In the genomic region with DNA sequence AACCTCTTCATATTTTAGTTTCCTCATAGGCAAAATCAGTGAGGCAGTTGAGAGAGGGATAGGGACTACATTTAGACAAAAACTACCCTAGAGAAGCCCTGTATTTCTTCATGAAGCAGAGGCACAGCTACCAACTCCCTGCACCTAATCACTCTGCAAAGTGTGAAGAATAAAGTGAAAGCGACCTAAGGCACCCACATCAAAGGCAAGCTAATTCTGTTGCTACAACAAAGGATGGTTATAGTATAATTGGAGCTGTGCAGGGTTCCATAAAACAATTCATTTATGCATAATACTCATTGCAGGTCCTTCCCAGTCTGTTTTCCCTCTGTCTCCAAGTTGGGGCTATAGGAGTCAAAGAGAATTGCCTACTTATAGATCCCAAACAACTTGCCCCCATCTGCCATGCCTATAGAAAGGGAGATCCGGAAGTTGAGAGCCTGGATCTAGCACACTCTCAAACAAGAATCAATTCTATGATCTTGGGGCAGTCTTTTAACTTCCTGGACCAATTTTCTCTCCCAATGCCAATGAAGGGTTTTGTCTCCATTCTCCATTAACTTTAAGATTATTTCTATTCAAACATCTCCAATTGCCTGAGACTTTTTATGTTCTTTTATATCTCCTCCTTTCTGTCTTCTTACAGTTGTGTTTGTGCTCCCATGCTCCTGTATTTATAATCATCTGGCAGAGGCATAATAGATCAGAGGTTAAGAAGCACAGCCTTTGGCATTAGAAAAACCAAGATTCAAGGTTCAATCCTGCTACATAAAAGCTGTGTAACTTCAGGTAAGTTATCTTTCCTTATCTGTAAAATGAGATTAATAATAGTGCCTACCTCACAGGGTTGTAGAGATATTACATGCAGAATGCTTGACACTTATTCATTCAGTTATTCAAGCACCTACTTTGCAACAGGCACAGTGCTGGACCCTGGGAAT, we compare ENCODE assay signal across 18 cellular contexts. TPM values are rescaled to one million over a fixed set of nuclear protein-coding genes. Genes with fewer than 3 reads are reported as not detected.
A peak's percentile ranks its signal among the peaks of the same experiment; 100 is the strongest.
DNase-seq lines count a peak whose midpoint lies in the region; ATAC-seq and TF ChIP-seq lines count a peak whose summit lies in the region.
"Had no signal": no experiment of that assay in that cellular context is flagged by ENCODE, and none has a peak within 500 bp of the region (broad histone marks: within the 10 kb centered on the region; RNA-seq: fewer than 3 reads in every experiment).

No MANE protein-coding gene starts in this region.

- H3K27me3 Mint-ChIP-seq in activated T-helper 2 cell treated with anti-CD3 and anti-CD28 coated beads, Interferon-gamma antibody, Interleukin-2, Interleukin-4, amounts not matched to agents 10 μg/mL and 5 μg/mL and 100 μg/mL, durations not matched to agents 14 hours and 24 hours and 36 hours (ENCODE audit: low read depth) = peaks cover 4% of the 10 kb centered on the region

- CTCF ChIA-PET in PC-3 (lab: Charles Lee) = no interaction called here

- H3K9me2 ChIP-seq in PC-3 (replicated peaks; ENCODE audit: low read length) = no peaks in the 10 kb centered on the region

- no peak overlapping the region for H3K4me3 Mint-ChIP-seq in activated T-helper 2 cell treated with anti-CD3 and anti-CD28 coated beads, Interferon-gamma antibody, Interleukin-2, Interleukin-4, amounts not matched to agents 10 μg/mL and 5 μg/mL and 100 μg/mL, durations not matched to agents 14 hours and 24 hours and 36 hours (ENCODE audit: low read depth)

- ATAC-seq in heart right ventricle (no peak), Right ventricle myocardium superior (ENCODE audit: poor library complexity) (no peak), PC-3 (no peak)
- peak; percentile 73 for ATAC-seq in stimulated activated naive CD8-positive, alpha-beta T cell treated with anti-CD3 and anti-CD28 coated beads, Interleukin-15, Interleukin-2, amounts not matched to agents 100 U/mL and 50 U/mL, for 24 hours
- ATAC-seq: Panc1 had no signal

- no peak overlapping the region for H3K27ac Mint-ChIP-seq in activated T-helper 2 cell treated with anti-CD3 and anti-CD28 coated beads, Interferon-gamma antibody, Interleukin-2, Interleukin-4, amounts not matched to agents 10 μg/mL and 5 μg/mL and 100 μg/mL, durations not matched to agents 14 hours and 24 hours and 36 hours

- no peaks in the 10 kb centered on the region for H3F3A ChIP-seq in PC-3 (ENCODE audit: low read length, unreplicated experiment)

- no peaks in the 10 kb centered on the region for H3K79me2 ChIP-seq in PC-3 (ENCODE audit: low read length)

- peak overlapping the region in 8 of 10 donors; percentile 11 to 75 (median 44) for H3K27ac ChIP-seq in heart right ventricle
- no peak overlapping the region for H3K27ac ChIP-seq in PC-3 (ENCODE audit: low read length)
- H3K27ac ChIP-seq: sigmoid colon had no signal

- H3K4me1 Mint-ChIP-seq in activated T-helper 2 cell treated with anti-CD3 and anti-CD28 coated beads, Interferon-gamma antibody, Interleukin-2, Interleukin-4, amounts not matched to agents 10 μg/mL and 5 μg/mL and 100 μg/mL, durations not matched to agents 14 hours and 24 hours and 36 hours (ENCODE audit: low read depth) = peaks cover 33% of the 10 kb centered on the region

- DNase-seq in heart right ventricle (no peak), Right ventricle myocardium superior (no peak), SW480 (ENCODE audit: low spot score) (peak; percentile 64), head of caudate nucleus (no peak), PC-3 (no peak)
- DNase-seq in activated T-helper 2 cell treated with anti-CD3 and anti-CD28 coated beads, Interferon-gamma antibody, Interleukin-2, Interleukin-4, amounts not matched to agents 10 μg/mL and 5 μg/mL and 100 μg/mL, durations not matched to agents 14 hours and 24 hours and 36 hours (ENCODE audit: low spot score) = peak; percentile 17
- no peak for DNase-seq in stimulated activated naive CD8-positive, alpha-beta T cell treated with anti-CD3 and anti-CD28 coated beads, Interleukin-15, Interleukin-2, amounts not matched to agents 100 U/mL and 50 U/mL, for 24 hours
- DNase-seq: AML-193; Calu3; caudate nucleus; heart left ventricle; IMR-90; NCI-H1694; NCI-H774; sigmoid colon; stimulated activated CD4-positive, alpha-beta T cell treated with anti-CD3 and anti-CD28 coated beads, Interleukin-2, amount 100 ng/mL, for 24 hours had no signal

- peaks cover under 1% of the 10 kb centered on the region for H3K9me3 Mint-ChIP-seq in activated T-helper 2 cell treated with anti-CD3 and anti-CD28 coated beads, Interferon-gamma antibody, Interleukin-2, Interleukin-4, amounts not matched to agents 10 μg/mL and 5 μg/mL and 100 μg/mL, durations not matched to agents 14 hours and 24 hours and 36 hours

- no peak for TF ChIP-seq CTCF in heart right ventricle (IDR thresholded peaks at IDR 0.05)
- TF ChIP-seq CTCF in PC-3 (conservative IDR thresholded peaks at IDR 0.05; ENCODE audit: low read depth, low read length) = no peak

- H3K9me3 ChIP-seq in heart right ventricle (no peaks in the 10 kb centered on the region), PC-3 (ENCODE audit: low read length) (no peaks in the 10 kb centered on the region)
- H3K9me3 ChIP-seq: heart left ventricle, sigmoid colon had no signal

- intact Hi-C loops in heart right ventricle (cut with DNase I) = loop anchor here in 1 of 10 donors (2.0 to 10.0 kb wide), 2 partner anchors 55 to 419 kb away; a partner anchor contains a TSS
- intact Hi-C loops in Right ventricle myocardium superior (cut with DNase I) = no loop called here
- intact Hi-C loops in activated T-helper 2 cell treated with anti-CD3 and anti-CD28 coated beads, Interferon-gamma antibody, Interleukin-2, Interleukin-4, amounts not matched to agents 10 μg/mL and 5 μg/mL and 100 μg/mL, durations not matched to agents 14 hours and 24 hours and 36 hours (cut with micrococcal nuclease) = no loop called here
- intact Hi-C loops in head of caudate nucleus (cut with DNase I) = no loop called here
- intact Hi-C loops in PC-3 (cut with micrococcal nuclease) = no loop called here

- peaks cover 5% of the 10 kb centered on the region for H3K36me3 Mint-ChIP-seq in activated T-helper 2 cell treated with anti-CD3 and anti-CD28 coated beads, Interferon-gamma antibody, Interleukin-2, Interleukin-4, amounts not matched to agents 10 μg/mL and 5 μg/mL and 100 μg/mL, durations not matched to agents 14 hours and 24 hours and 36 hours (ENCODE audit: low read depth)

- H3K36me3 ChIP-seq in heart right ventricle = no peaks in the 10 kb centered on the region
- H3K36me3 ChIP-seq in PC-3 (ENCODE audit: low read depth, low read length) = no peaks in the 10 kb centered on the region
- H3K36me3 ChIP-seq: heart left ventricle, sigmoid colon had no signal

- no peak overlapping the region for H3K4me2 ChIP-seq in PC-3 (ENCODE audit: low read length)

- BruUV-seq in PC-3 (replicated peaks; lab: Mats Ljungman, UMichigan) = no TSS peak

- H3K27me3 ChIP-seq in heart right ventricle = no peaks in the 10 kb centered on the region
- no peaks in the 10 kb centered on the region for H3K27me3 ChIP-seq in PC-3 (ENCODE audit: low read length)
- H3K27me3 ChIP-seq: heart left ventricle, sigmoid colon had no signal

- no peak overlapping the region for H3K4me3 ChIP-seq in heart right ventricle
- H3K4me3 ChIP-seq in PC-3 (ENCODE audit: low read length) = no peak overlapping the region
- H3K4me3 ChIP-seq: heart left ventricle, lung, sigmoid colon had no signal

- POLR2A ChIA-PET in PC-3 (lab: Charles Lee; ENCODE audit: unreplicated experiment) = no interaction called here

- WGBS in heart right ventricle, 2 donors = 68 to 72% methylated on average over 2 of the region's 2 CpGs

- no peak overlapping the region for H2AFZ ChIP-seq in PC-3 (ENCODE audit: low read length)

- H3K9ac ChIP-seq in PC-3 (ENCODE audit: low read length) = no peak overlapping the region

- no peaks in the 10 kb centered on the region for H4K20me1 ChIP-seq in PC-3 (ENCODE audit: low read length)

- H3K4me1 ChIP-seq in heart right ventricle (peaks cover 0 to 27% (median 0%) of the 10 kb centered on the region in 9 donors), PC-3 (ENCODE audit: insufficient read depth, low read length) (peaks cover 36% of the 10 kb centered on the region)
- H3K4me1 ChIP-seq: sigmoid colon had no signal

RNA-seq across cellular contexts. Expression of a gene that starts 56.0 kb away (rescaled TPM):
- total RNA-seq in heart right ventricle (10 to 100 TPM in 3 of 10 donors, 1 to 10 TPM in 7; 2.0 to 20.3 (median 7.7) TPM), Right ventricle myocardium superior (7.4 TPM), PC-3 (2014; rRNA removed) (48.5 and 49.5 TPM in 2 replicates)
- polyA plus RNA-seq in heart right ventricle = 1 to 10 TPM; 2.6 to 3.0 TPM
- total RNA-seq in activated T-helper 2 cell treated with anti-CD3 and anti-CD28 coated beads, Interferon-gamma antibody, Interleukin-2, Interleukin-4, amounts not matched to agents 10 μg/mL and 5 μg/mL and 100 μg/mL, durations not matched to agents 14 hours and 24 hours and 36 hours = 30.4 and 33.7 TPM in 2 replicates

Comparison
In these comparisons a context has a peak if more than half of its experiments do, and no peak if none do; other contexts are left out.
1. DNase-seq: peak in SW480 (single experiment) and activated T-helper 2 cell treated with anti-CD3 and anti-CD28 coated beads, Interferon-gamma antibody, Interleukin-2, Interleukin-4, amounts not matched to agents 10 μg/mL and 5 μg/mL and 100 μg/mL, durations not matched to agents 14 hours and 24 hours and 36 hours (single experiment); none in heart right ventricle (0 of 2), Right ventricle myocardium superior (single experiment), stimulated activated naive CD8-positive, alpha-beta T cell treated with anti-CD3 and anti-CD28 coated beads, Interleukin-15, Interleukin-2, amounts not matched to agents 100 U/mL and 50 U/mL, for 24 hours (single experiment), head of caudate nucleus (0 of 42) and PC-3 (single experiment).